Comparison of ENCODE assay signal across 20 cellular contexts in genomic region chr6:87122477-87122876, GRCh38. TPM values are rescaled to one million over a fixed set of nuclear protein-coding genes. Genes with fewer than 3 reads are reported as not detected.
DNase-seq lines count a peak whose midpoint lies in the region; FAIRE-seq and TF ChIP-seq lines count a peak whose summit lies in the region.
"Had no signal": no experiment of that assay in that cellular context is flagged by ENCODE, and none has a peak within 500 bp of the region (broad histone marks: within the 10 kb centered on the region; RNA-seq: fewer than 3 reads in every experiment).

No MANE protein-coding gene starts in this region.

- H3K9me3 Mint-ChIP-seq in H9: peaks cover 0 to 10% of the 10 kb centered on the region in 2 experiments; a peak in 2 of 5 replicates

- 0 out of 7 replicates have a peak, but pooled peaks cover 0 to 7% (median 2%) of the 10 kb centered on the region in 3 experiments for H3K36me3 Mint-ChIP-seq in H9 (ENCODE audit: insufficient read depth in 1 of 3, low read depth in 3 of 3)

- peaks cover 5% of the 10 kb centered on the region in 2 experiments; a peak in 2 of 4 replicates for H3K4me1 Mint-ChIP-seq in H9

- no peak overlapping the region for H3T11ph ChIP-seq in H9 (ENCODE audit: low read length)

- H3K9me3 ChIP-seq in H9 (ENCODE audit: control insufficient read depth, low read depth, low read length) (no peaks in the 10 kb centered on the region), H1 (ENCODE audit: insufficient read depth in 2 of 2, low read depth in 1 of 2, low read length in 1 of 2) (0 out of 4 replicates have a peak, but pooled peaks cover 0 to 2% of the 10 kb centered on the region in 2 experiments)
- H3K9me3 ChIP-seq: SJSA1 had no signal

- H3K56ac ChIP-seq in H9 (ENCODE audit: insufficient read length, low read depth, low read length): no peak overlapping the region
- H3K56ac ChIP-seq in H1 (replicated peaks; ENCODE audit: insufficient read length, low read depth, low read length): no peak overlapping the region

- H4K8ac ChIP-seq in H9 (replicated peaks; ENCODE audit: insufficient read length, low read depth, low read length) (no peak overlapping the region), H1 (ENCODE audit: extremely low read depth, insufficient read depth, low read length) (peak overlapping the region; percentile 95; the same call in 1 of the 2 replicates)

- no peak overlapping the region for H2AFZ ChIP-seq in H9 (ENCODE audit: low read length)
- H2AFZ ChIP-seq in H1 (ENCODE audit: low read length): 0 out of 2 replicates have a peak overlapping the region, but pooled peaks have one; percentile 83

- H3K79me2 ChIP-seq in H9 (ENCODE audit: insufficient read depth, low read length) (no peaks in the 10 kb centered on the region), H1 (ENCODE audit: control insufficient read depth in 1 of 2, insufficient read depth in 2 of 2, low read length in 2 of 2) (no peaks in the 10 kb centered on the region)

- H3K4me2 ChIP-seq in H9 (ENCODE audit: insufficient read depth, insufficient read length, low read length) (no peak overlapping the region), H1 (ENCODE audit: insufficient read depth in 1 of 2, low read depth in 2 of 2, low read length in 2 of 2) (peak overlapping the region in 1 of 2 experiments; percentile 28; a peak in 1 of 4 replicates)

- H4K20me1 ChIP-seq in H9 (ENCODE audit: control insufficient read depth, insufficient read depth, insufficient read length) (no peaks in the 10 kb centered on the region), H1 (replicated peaks in 1 of 2; ENCODE audit: control insufficient read depth in 1 of 2, insufficient read depth in 2 of 2, low read length in 2 of 2) (no peaks in the 10 kb centered on the region)

- DNase-seq in H9: peak; percentile 60
- DNase-seq in H1 (ENCODE audit: low read depth in 1 of 2, low spot score in 2 of 2): no peak
- peak; percentile 25 for DNase-seq in iPS-NIHi11 (ENCODE audit: low spot score)
- no peak for DNase-seq in OCI-M1 (lab: John Stamatoyannopoulos, UW)
- DNase-seq in foreskin melanocyte: no peak
- DNase-seq in UCSD-AML1 (lab: John Stamatoyannopoulos, UW; ENCODE audit: unreplicated experiment): no peak
- no peak for DNase-seq in dermis blood vessel endothelial cell
- DNase-seq: C1 segment of cervical spinal cord, DMS153, EL, NCI-H1048, NCI-H146, NCI-H2081 treated with DMSO at 0.1 percent for 48 hours, NCI-H526, RPMI8226 had no signal

- H3K79me1 ChIP-seq in H9 (ENCODE audit: insufficient read depth, low read depth, low read length, poor library complexity, severe bottlenecking): no peaks in the 10 kb centered on the region
- H3K79me1 ChIP-seq in H1 (ENCODE audit: low read depth, low read length): no peaks in the 10 kb centered on the region

- H3K27ac Mint-ChIP-seq in H9: no peak overlapping the region

- H4K5ac ChIP-seq in H9 (ENCODE audit: insufficient read length, low read depth, low read length) (no peak overlapping the region), H1 (ENCODE audit: insufficient read length, low read depth, low read length) (no peak overlapping the region)

- no peak for TF ChIP-seq CTCF in H9 (conservative IDR thresholded peaks at IDR 0.05)
- TF ChIP-seq CTCF in H1 (IDR thresholded peaks at IDR 0.05; ENCODE audit: control extremely low read depth in 1 of 3, insufficient read depth in 1 of 3, low read depth in 1 of 3, low read length in 3 of 3): no peak

- H3K23ac ChIP-seq in H9 (ENCODE audit: insufficient read length, low read depth, low read length): no peak overlapping the region
- no peak overlapping the region for H3K23ac ChIP-seq in H1 (ENCODE audit: insufficient read length)

- H2BK15ac ChIP-seq in H9 (ENCODE audit: low read depth, low read length): no peak overlapping the region
- no peak overlapping the region for H2BK15ac ChIP-seq in H1 (ENCODE audit: low read length)

- H3K4me3 ChIP-seq in GM08714 (ENCODE audit: low read length) (peak overlapping the region; percentile 21; the same call in 1 of the 2 replicates), H1 (ENCODE audit: extremely low read depth in 1 of 4, insufficient read depth in 2 of 4, low read depth in 3 of 4, low read length in 4 of 4) (0 out of 8 replicates have a peak overlapping the region, but pooled peaks of 1 of the 4 experiments have one; percentile 19)
- H3K4me3 ChIP-seq: K562, SJSA1 had no signal

- H3K36me3 ChIP-seq in H1 (ENCODE audit: control insufficient read depth in 2 of 4, insufficient read depth in 4 of 4, low read length in 3 of 4): no peaks in the 10 kb centered on the region
- H3K36me3 ChIP-seq: SJSA1 had no signal

- TF ChIP-seq RAD21 in H1 (IDR thresholded peaks at IDR 0.05 in 1 of 2, conservative IDR thresholded peaks at IDR 0.05 in 1 of 2; ENCODE audit: low read depth in 2 of 2, low read length in 2 of 2): no peak

- H3K14ac ChIP-seq in H9 (ENCODE audit: insufficient read depth, low read length): no peak overlapping the region
- H3K14ac ChIP-seq in H1 (ENCODE audit: insufficient read length): no peak overlapping the region

- H3K27ac ChIP-seq in H9 (ENCODE audit: insufficient read length, low read depth, low read length) (no peak overlapping the region), H1 (ENCODE audit: low read depth, low read length) (no peak overlapping the region)
- H3K27ac ChIP-seq: HL-60, SJSA1 had no signal

- no peak overlapping the region for H4K91ac ChIP-seq in H9 (ENCODE audit: insufficient read length, low read depth, low read length)
- H4K91ac ChIP-seq in H1 (replicated peaks; ENCODE audit: insufficient read length, low read length): no peak overlapping the region

- H3K4me1 ChIP-seq in H9 (ENCODE audit: insufficient read depth, low read length): no peaks in the 10 kb centered on the region
- H3K4me1 ChIP-seq in H1 (replicated peaks in 1 of 4; ENCODE audit: control insufficient read depth in 3 of 4, insufficient read depth in 4 of 4, low read length in 3 of 4): no peaks in the 10 kb centered on the region
- H3K4me1 ChIP-seq: SJSA1 had no signal

- H3K23me2 ChIP-seq in H9 (ENCODE audit: insufficient read length, low read depth, low read length, poor library complexity, severe bottlenecking): no peaks in the 10 kb centered on the region
- peaks cover 2% of the 10 kb centered on the region; the same call in 1 of the 2 replicates for H3K23me2 ChIP-seq in H1 (ENCODE audit: low read depth, low read length)

- no peak overlapping the region for H3K4me3 Mint-ChIP-seq in H9

- H2BK5ac ChIP-seq in H9 (ENCODE audit: insufficient read length, low read length) (no peak overlapping the region), H1 (ENCODE audit: low read depth, low read length) (no peak overlapping the region)

- no peak for FAIRE-seq in H1 (lab: Jason Lieb, UNC)
- FAIRE-seq: K562 had no signal

- H3K18ac ChIP-seq in H9 (ENCODE audit: insufficient read length, low read depth, low read length): no peak overlapping the region
- no peak overlapping the region for H3K18ac ChIP-seq in H1 (ENCODE audit: extremely low read depth, low read length)

- H3K9ac ChIP-seq in H9 (ENCODE audit: extremely low read depth, insufficient read length, low read length) (no peak overlapping the region), H1 (replicated peaks in 1 of 4; ENCODE audit: extremely low read depth in 1 of 4, low read depth in 3 of 4, low read length in 3 of 4) (no peak overlapping the region)

- POLR2A ChIA-PET in H1 (lab: Charles Lee; ENCODE audit: partially characterized antibody): no interaction called here

- H2BK12ac ChIP-seq in H9 (ENCODE audit: insufficient read length, low read depth, low read length) (no peak overlapping the region), H1 (ENCODE audit: low read depth, low read length) (no peak overlapping the region)

- H3K4ac ChIP-seq in H9 (ENCODE audit: low read depth, low read length) (no peak overlapping the region), H1 (replicated peaks; ENCODE audit: insufficient read length, low read depth, low read length) (no peak overlapping the region)

- H3K27me3 ChIP-seq in H9 (ENCODE audit: insufficient read depth, low read length): no peaks in the 10 kb centered on the region
- no peaks in the 10 kb centered on the region for H3K27me3 ChIP-seq in H1 (replicated peaks in 1 of 4; ENCODE audit: control insufficient read depth in 3 of 4, extremely low read depth in 1 of 4, insufficient read depth in 3 of 4, low read length in 3 of 4)

- no peak overlapping the region for H2AK5ac ChIP-seq in H9 (ENCODE audit: insufficient read length, low read length)
- no peak overlapping the region for H2AK5ac ChIP-seq in H1 (ENCODE audit: low read depth, low read length)

- no peak for TF ChIP-seq POLR2A in H1 (IDR thresholded peaks at IDR 0.05; ENCODE audit: control extremely low read depth in 1 of 2, low read depth in 2 of 2, low read length in 2 of 2)

- H2BK20ac ChIP-seq in H9 (ENCODE audit: low read depth, low read length, poor library complexity, severe bottlenecking): no peak overlapping the region
- H2BK20ac ChIP-seq in H1 (ENCODE audit: low read length): no peak overlapping the region

- WGBS in H9 (ENCODE audit: extremely low coverage, insufficient read length, low lambda C conversion rate): no CpG with 5 or more reads among the region's 51 CpGs
- WGBS in H1 (ENCODE audit: extremely low coverage in 1 of 2, insufficient coverage in 1 of 2, insufficient read length in 1 of 2, insufficient replicate concordance in 2 of 2, low coverage in 1 of 2, low lambda C conversion rate in 2 of 2, missing lambda C conversion rate in 1 of 2), 2 experiments: 82% methylated on average over 40 of the region's 51 CpGs; no CpG with 5 or more reads in 1 of the 2 experiments

- H2BK120ac ChIP-seq in H9 (ENCODE audit: low read depth, low read length, poor library complexity, severe bottlenecking) (no peak overlapping the region), H1 (replicated peaks; ENCODE audit: low read depth, low read length) (no peak overlapping the region)

- no peak for TF ChIP-seq EP300 in H1 (IDR thresholded peaks at IDR 0.05; ENCODE audit: borderline replicate concordance in 1 of 2, low read depth in 2 of 2, low read length in 2 of 2)

- CTCF ChIA-PET in H1 (lab: Charles Lee; ENCODE audit: partially characterized antibody): interaction anchor here (1.2 kb wide), 1 partner anchor 44 kb away, joined by 3 read pairs; no protein-coding TSS in a partner anchor

- no peaks in the 10 kb centered on the region; the same call in 1 of the 2 replicates for H3K27me3 Mint-ChIP-seq in H9 (ENCODE audit: low read depth)

RNA-seq across cellular contexts. Expression of gene CGA, which starts 27.6 kb away (rescaled TPM):
- total RNA-seq in H9 (2021) (not detected in 2 replicates), dermis blood vessel endothelial cell (not detected in 2 replicates)
- total RNA-seq in H1 (2021; fragmentation: NEBNext Ultra II Directional; extraction: Animal tissue kit (Norgen Biotek cat#: 25700)): not detected in 2 replicates
- not detected in 2 replicates for polyA plus RNA-seq in H1 (2011; rRNA removed)
- not detected for polyA plus RNA-seq in H1 (2011; cell fraction: cytosol; rRNA removed)
- polyA plus RNA-seq in H1 (2011; cell fraction: nucleus; rRNA removed): not detected
- polyA plus RNA-seq in H1 (2012, experiment 1 of 2): not detected in 4 replicates
- not detected for polyA plus RNA-seq in H1 (2012, experiment 2 of 2)
- polyA plus RNA-seq in H1 (2013, experiment 1 of 2): not detected
- not detected for polyA plus RNA-seq in H1 (2013, experiment 2 of 2)
- polyA minus RNA-seq in H1 (2011; rRNA and poly(A)+ RNA removed): not detected in 2 replicates
- polyA minus RNA-seq in H1 (2011; cell fraction: cytosol; rRNA and poly(A)+ RNA removed): 7.1 TPM
- 4.2 TPM for polyA minus RNA-seq in H1 (2011; cell fraction: nucleus; rRNA and poly(A)+ RNA removed)
- total RNA-seq: K562, OCI-LY7, SJSA1 had no signal

RNA-seq across cellular contexts. Expression of gene ZNF292, which starts 32.9 kb away (rescaled TPM):
- total RNA-seq in H9 (2021): 36.2 and 38.7 TPM in 2 replicates
- total RNA-seq in H1 (2021; fragmentation: NEBNext Ultra II Directional; extraction: Animal tissue kit (Norgen Biotek cat#: 25700)): 38.0 and 44.2 TPM in 2 replicates
- 5.0 and 6.8 TPM in 2 replicates for polyA plus RNA-seq in H1 (2011; rRNA removed)
- 8.4 TPM for polyA plus RNA-seq in H1 (2011; cell fraction: cytosol; rRNA removed)
- polyA plus RNA-seq in H1 (2011; cell fraction: nucleus; rRNA removed): 16.3 TPM
- polyA plus RNA-seq in H1 (2012, experiment 1 of 2): 7.6 to 14.1 TPM (median 10.6 TPM) in 4 replicates
- 0.77 TPM for polyA plus RNA-seq in H1 (2012, experiment 2 of 2)
- polyA plus RNA-seq in H1 (2013, experiment 1 of 2): 24.6 TPM
- polyA plus RNA-seq in H1 (2013, experiment 2 of 2): 22.8 TPM
- polyA minus RNA-seq in H1 (2011; rRNA and poly(A)+ RNA removed): 46.9 and 58.6 TPM in 2 replicates
- 26.4 TPM for polyA minus RNA-seq in H1 (2011; cell fraction: cytosol; rRNA and poly(A)+ RNA removed)
- polyA minus RNA-seq in H1 (2011; cell fraction: nucleus; rRNA and poly(A)+ RNA removed): 162 TPM
- 23.8 and 31.7 TPM in 2 replicates for total RNA-seq in dermis blood vessel endothelial cell

Comparison
In these comparisons a context has a peak if more than half of its experiments do, and no peak if none do; other contexts are left out.
1. DNase-seq: peak in H9 (single experiment) and iPS-NIHi11 (single experiment); none in H1 (0 of 2), OCI-M1 (single experiment), foreskin melanocyte (single experiment), UCSD-AML1 (single experiment) and dermis blood vessel endothelial cell (single experiment).